Comparison of ENCODE assay signal across 12 cellular contexts in the genomic region with DNA sequence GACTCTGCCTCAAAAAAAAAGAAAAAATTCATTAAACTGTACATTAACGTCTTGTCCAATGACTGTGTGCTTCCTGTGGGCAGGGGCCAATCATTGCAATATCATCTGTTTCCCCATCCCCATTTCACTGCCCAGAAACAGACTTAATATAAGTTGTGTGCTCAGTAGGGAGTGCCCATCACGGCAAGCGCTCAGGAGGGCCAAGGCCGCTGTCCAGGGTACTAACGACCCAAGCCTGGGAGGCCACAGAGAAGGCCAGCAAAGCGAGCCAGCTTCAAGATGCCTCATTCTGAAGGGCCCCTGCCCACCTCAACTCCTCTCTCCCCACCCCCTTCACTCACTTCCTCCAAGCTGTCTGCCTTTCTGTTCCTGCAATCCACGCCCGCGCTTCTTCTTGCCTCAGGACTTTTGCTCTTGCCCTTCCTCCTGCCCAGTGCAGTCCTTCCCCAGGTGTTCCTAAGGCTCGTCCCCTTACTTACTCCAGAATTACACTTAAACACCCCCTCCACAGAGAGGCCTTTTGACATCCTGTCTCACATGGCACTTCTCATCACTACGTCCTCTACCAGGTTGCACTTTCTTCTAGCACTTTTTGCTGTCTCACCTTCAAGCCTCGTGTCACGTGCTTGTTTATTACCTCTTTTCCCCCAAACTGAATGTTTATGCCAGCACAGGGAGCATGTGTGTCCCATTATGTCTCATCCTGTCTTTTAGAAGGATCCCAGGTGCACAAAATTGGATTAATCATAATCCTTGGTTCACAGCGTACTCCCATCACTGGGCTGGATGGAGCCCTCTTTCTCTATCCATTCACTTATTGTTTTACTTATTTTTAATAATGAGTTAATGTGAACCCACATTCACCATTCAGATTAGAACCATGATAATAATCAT. TPM values are rescaled to one million over a fixed set of nuclear protein-coding genes. Genes with fewer than 3 reads are reported as not detected.
DNase-seq lines count a peak whose midpoint lies in the region; ATAC-seq and TF ChIP-seq lines count a peak whose summit lies in the region.
"Had no signal": no experiment of that assay in that cellular context is flagged by ENCODE, and none has a peak within 500 bp of the region (broad histone marks: within the 10 kb centered on the region; RNA-seq: fewer than 3 reads in every experiment).

No MANE protein-coding gene starts in this region.

- peak; percentile 78 for DNase-seq in H7
- DNase-seq in NCI-H460 (ENCODE audit: extremely low read depth, low read depth) = peak; percentile 23
- peak; percentile 64 for DNase-seq in dermis blood vessel endothelial cell
- DNase-seq in nephron progenitor cell = peak; percentile 91
- DNase-seq in psoas muscle = no peak
- DNase-seq in activated CD8-positive, alpha-beta memory T cell treated with anti-CD3 and anti-CD28 coated beads for 24 hours = no peak
- DNase-seq: activated effector memory CD4-positive, alpha-beta T cell treated with anti-CD3 and anti-CD28 coated beads, Interleukin-2, amount 50 U/mL, for 16 hours; natural killer cell; NCI-H1092 treated with DMSO at 0.1 percent for 48 hours; stimulated activated naive CD4-positive, alpha-beta T cell treated with Interleukin-2 at 50 U/mL for 16 hours had no signal

- H3K4me1 Mint-ChIP-seq in nephron progenitor cell = peaks cover 1% of the 10 kb centered on the region

- peaks cover 3% of the 10 kb centered on the region; the same call in 1 of the 2 replicates for H3K27me3 ChIP-seq in H7 (ENCODE audit: control insufficient read depth, insufficient read depth, low read length)
- peaks cover 0 to 36% (median 7%) of the 10 kb centered on the region in 3 donors for H3K27me3 ChIP-seq in psoas muscle (ENCODE audit: insufficient read depth in 3 of 3, low read length in 2 of 3)

- no peaks in the 10 kb centered on the region for H3K4me1 ChIP-seq in psoas muscle

- H3K4me3 ChIP-seq in H7 (ENCODE audit: insufficient read depth, low read depth, low read length) = no peak overlapping the region
- no peak overlapping the region for H3K4me3 ChIP-seq in psoas muscle

- ATAC-seq in psoas muscle (no peak), HG03354 (IDR thresholded peaks at IDR 0.05; ENCODE audit: poor library complexity, severe bottlenecking, unreplicated experiment) (no peak)
- ATAC-seq: natural killer cell had no signal

- H3K9me3 Mint-ChIP-seq in nephron progenitor cell = no peaks in the 10 kb centered on the region
- H3K9me3 Mint-ChIP-seq: dendritic cell treated with granulocyte-macrophage colony-stimulating factor and Interleukin-4, amounts not matched to agents 40 ng/mL and 50 ng/mL, for 4 days; natural killer cell had no signal

- no peak for TF ChIP-seq CTCF in nephron progenitor cell (IDR thresholded peaks at IDR 0.05)
- no peak for TF ChIP-seq CTCF in psoas muscle (IDR thresholded peaks at IDR 0.05)

- H3K27me3 Mint-ChIP-seq in nephron progenitor cell (ENCODE audit: low read depth, poor library complexity) = peaks cover 69% of the 10 kb centered on the region

- no peaks in the 10 kb centered on the region for H3K36me3 Mint-ChIP-seq in nephron progenitor cell (ENCODE audit: low read depth)
- H3K36me3 Mint-ChIP-seq: natural killer cell had no signal

- H3K36me3 ChIP-seq in H7 (replicated peaks; ENCODE audit: control insufficient read depth, insufficient read depth, low read length) = no peaks in the 10 kb centered on the region
- H3K36me3 ChIP-seq in psoas muscle (ENCODE audit: insufficient read depth in 1 of 2, low read depth in 1 of 2) = no peaks in the 10 kb centered on the region

- H3K4me3 Mint-ChIP-seq in nephron progenitor cell = no peak overlapping the region
- H3K4me3 Mint-ChIP-seq: dendritic cell treated with granulocyte-macrophage colony-stimulating factor and Interleukin-4, amounts not matched to agents 40 ng/mL and 50 ng/mL, for 4 days; natural killer cell had no signal

- no peak overlapping the region for H3K27ac ChIP-seq in psoas muscle

- intact Hi-C loops in psoas muscle (cut with DNase I) = no loop called here

- no peak overlapping the region for H3K27ac Mint-ChIP-seq in nephron progenitor cell
- H3K27ac Mint-ChIP-seq: dendritic cell treated with granulocyte-macrophage colony-stimulating factor and Interleukin-4, amounts not matched to agents 40 ng/mL and 50 ng/mL, for 4 days; natural killer cell had no signal

- no peaks in the 10 kb centered on the region for H3K9me3 ChIP-seq in psoas muscle

- WGBS in psoas muscle, 3 donors = 46 to 47% (median 46%) methylated on average over 14 of the region's 14 CpGs

RNA-seq across cellular contexts. Expression of a gene that starts 11.3 kb away (rescaled TPM):
- total RNA-seq in H7 (2014; rRNA removed; shearing (Covaris generic)) = 0.90 and 2.4 TPM in 2 replicates
- 0.02 TPM in 1 of 2 replicates, not detected in the other for total RNA-seq in NCI-H460 (2014; rRNA removed; shearing (Covaris generic))
- not detected in 2 replicates for polyA plus RNA-seq in NCI-H460 (2014; cell fraction: nucleus; rRNA removed)
- total RNA-seq in dermis blood vessel endothelial cell (0.17 and 0.56 TPM in 2 replicates), psoas muscle (under 1 TPM; 0.30 to 0.86 (median 0.58) TPM)
- under 1 TPM; 0.14 to 0.46 (median 0.26) TPM for polyA plus RNA-seq in psoas muscle

Comparison
In these comparisons a context has a peak if more than half of its experiments do, and no peak if none do; other contexts are left out.
1. DNase-seq: peak in H7 (single experiment), NCI-H460 (single experiment), dermis blood vessel endothelial cell (single experiment) and nephron progenitor cell (single experiment); none in psoas muscle (0 of 2) and activated CD8-positive, alpha-beta memory T cell treated with anti-CD3 and anti-CD28 coated beads for 24 hours (single experiment).